Comparison of ENCODE assay signal across 8 cellular contexts in genomic region chr18:44098551-44099098, GRCh38.
DNase-seq lines count a peak whose midpoint lies in the region; ATAC-seq and TF ChIP-seq lines count a peak whose summit lies in the region.

No MANE protein-coding gene starts in this region.

- no peaks in the 10 kb centered on the region for H3K4me1 ChIP-seq in Peyer's patch

- H3K27me3 ChIP-seq in Peyer's patch: no peaks in the 10 kb centered on the region

- TF ChIP-seq POLR2A in Peyer's patch (IDR thresholded peaks at IDR 0.05): no peak

- H3K27ac ChIP-seq in Peyer's patch: no peak overlapping the region

- H3K9me3 ChIP-seq in Peyer's patch: no peaks in the 10 kb centered on the region

- ATAC-seq in HG02642 (IDR thresholded peaks at IDR 0.05; ENCODE audit: poor library complexity, unreplicated experiment) (no peak), HG03460 (IDR thresholded peaks at IDR 0.05; ENCODE audit: unreplicated experiment) (no peak)

- no peaks in the 10 kb centered on the region for H3K36me3 ChIP-seq in Peyer's patch

- peak in 4 of 6 experiments; percentile 38 to 71 (median 67) for TF ChIP-seq CTCF in Peyer's patch (IDR thresholded peaks at IDR 0.05)

- no peak overlapping the region for H3K4me3 ChIP-seq in Peyer's patch

- DNase-seq in AG08396 (ENCODE audit: low spot score) (peak; percentile 7), GOT3 (lab: John Stamatoyannopoulos, UW) (peak; percentile 1), Peyer's patch (peak in 2 of 3 donors; percentile 51 to 66), hepatic stellate cell (ENCODE audit: low spot score) (peak; percentile 23), glomerular visceral epithelial cell (ENCODE audit: extremely low spot score) (no peak)
- DNase-seq in activated CD4-positive, CD25-positive, alpha-beta regulatory T cell (lab: John Stamatoyannopoulos, UW): no peak

Comparison
In these comparisons a context has a peak if more than half of its experiments do, and no peak if none do; other contexts are left out.
1. DNase-seq: peak in AG08396 (single experiment), GOT3 (single experiment), Peyer's patch (2 of 3) and hepatic stellate cell (single experiment); none in activated CD4-positive, CD25-positive, alpha-beta regulatory T cell (0 of 4) and glomerular visceral epithelial cell (single experiment).